In the genomic region with DNA sequence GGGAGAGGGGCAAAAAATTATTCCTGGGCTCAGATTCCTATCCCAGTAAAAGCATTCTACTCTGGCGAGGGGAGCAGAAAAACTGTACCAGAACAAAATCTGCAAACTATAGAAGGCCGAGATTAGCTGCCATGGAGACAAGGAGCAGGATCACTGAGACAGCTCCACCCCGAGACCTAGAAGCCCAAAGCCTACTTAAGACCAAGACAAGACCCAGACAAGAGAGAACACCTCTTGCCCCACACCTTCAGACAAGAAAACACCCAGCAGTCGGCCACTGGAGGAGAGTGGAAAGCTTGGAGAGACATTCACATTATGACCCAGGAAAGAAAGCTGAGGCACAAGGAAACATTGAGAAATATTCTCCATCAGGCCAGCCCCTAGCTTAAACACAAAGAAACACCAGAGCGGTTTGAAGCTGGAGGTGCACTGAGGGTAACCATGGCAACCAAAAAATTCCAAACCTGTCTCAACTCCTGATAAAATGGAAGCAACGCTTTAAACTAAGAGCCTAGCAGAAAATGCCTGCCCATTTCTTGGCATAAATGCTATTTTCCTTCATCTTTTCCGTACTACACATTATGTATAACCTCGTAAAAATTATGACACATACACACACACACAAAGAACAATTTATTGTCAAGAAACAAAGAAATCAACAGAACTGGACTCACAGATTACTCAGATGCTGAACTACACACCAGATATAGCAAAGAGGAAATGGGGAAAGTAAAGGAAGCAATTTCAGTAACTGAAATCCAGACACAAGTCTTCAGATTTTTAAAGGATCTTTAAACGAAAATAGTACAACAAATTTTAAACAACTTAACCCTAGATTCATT, we compare ENCODE assay signal across 28 cellular contexts. TPM values are rescaled to one million over a fixed set of nuclear protein-coding genes. Genes with fewer than 3 reads are reported as not detected.
DNase-seq lines count a peak whose midpoint lies in the region; ATAC-seq, FAIRE-seq and TF ChIP-seq lines count a peak whose summit lies in the region.
"Had no signal": no experiment of that assay in that cellular context is flagged by ENCODE, and none has a peak within 500 bp of the region (broad histone marks: within the 10 kb centered on the region; RNA-seq: fewer than 3 reads in every experiment).

No MANE protein-coding gene starts in this region.

- H3K27ac ChIP-seq in H1 (ENCODE audit: low read depth, low read length) (no peak overlapping the region), neural progenitor cell (peak overlapping the region; percentile 3)
- H3K27ac ChIP-seq: PC-9, psoas muscle, skin epidermis, tibial artery, VCaP had no signal

- H2BK120ac ChIP-seq in H1 (replicated peaks; ENCODE audit: low read depth, low read length) = no peak overlapping the region

- H3K36me3 Mint-ChIP-seq in neural progenitor cell = no peaks in the 10 kb centered on the region
- H3K36me3 Mint-ChIP-seq: CD4-positive, alpha-beta memory T cell; memory B cell; natural killer cell had no signal

- no peak overlapping the region for H2BK15ac ChIP-seq in H1 (ENCODE audit: low read length)

- TF ChIP-seq POLR2A in H1 (IDR thresholded peaks at IDR 0.05; ENCODE audit: control extremely low read depth in 1 of 2, low read depth in 2 of 2, low read length in 2 of 2) = no peak

- 83% methylated on average over 9 of the region's 9 CpGs; no CpG with 5 or more reads in 1 of the 2 experiments for WGBS in H1 (ENCODE audit: extremely low coverage in 1 of 2, insufficient coverage in 1 of 2, insufficient read length in 1 of 2, insufficient replicate concordance in 2 of 2, low coverage in 1 of 2, low lambda C conversion rate in 2 of 2, missing lambda C conversion rate in 1 of 2), 2 experiments

- no peak overlapping the region for H2BK12ac ChIP-seq in H1 (ENCODE audit: low read depth, low read length)

- H3K23ac ChIP-seq in H1 (ENCODE audit: insufficient read length) = no peak overlapping the region

- H3F3A ChIP-seq in neural progenitor cell (ENCODE audit: low read depth) = no peaks in the 10 kb centered on the region

- H3K14ac ChIP-seq in H1 (ENCODE audit: insufficient read length) = no peak overlapping the region

- ATAC-seq in HG03571 (IDR thresholded peaks at IDR 0.05; ENCODE audit: unreplicated experiment) = no peak
- ATAC-seq: natural killer cell; psoas muscle; stimulated activated naive CD8-positive, alpha-beta T cell treated with anti-CD3 and anti-CD28 coated beads, Interleukin-15, Interleukin-2, amounts not matched to agents 100 U/mL and 50 U/mL, for 24 hours had no signal

- CTCF ChIA-PET in H1 (lab: Charles Lee; ENCODE audit: partially characterized antibody) = interaction anchor here (1.2 kb wide), 1 partner anchor 11 kb away, joined by 3 read pairs; no protein-coding TSS in a partner anchor

- DNase-seq in ELR (ENCODE audit: low read depth) (peak; percentile 25), M059J (ENCODE audit: low read depth) (peak; percentile 1), H1 (ENCODE audit: low read depth in 1 of 2, low spot score in 2 of 2) (peak in 1 of 2 experiments; percentile 45), neural progenitor cell (ENCODE audit: low spot score) (peak; percentile 52), HuH-7 (ENCODE audit: low spot score) (no peak)
- DNase-seq in activated CD8-positive, alpha-beta memory T cell treated with anti-CD3 and anti-CD28 coated beads for 24 hours = no peak
- DNase-seq: activated CD4-positive, alpha-beta T cell treated with anti-CD3 and anti-CD28 coated beads, Interleukin-2, amount 50 U/mL, for 48 hours; activated gamma-delta T cell treated with Interleukin-2 at 50 U/mL for 16 hours; CD4-positive, alpha-beta memory T cell; cortex of kidney; MG63; natural killer cell; NCI-H1436 treated with DMSO at 0.1 percent for 48 hours; NCI-H2171; PC-9; psoas muscle; SIG-M5; stimulated activated CD4-positive, alpha-beta T cell treated with anti-CD3 and anti-CD28 coated beads, Interleukin-2, amount 100 ng/mL, for 48 hours; stimulated activated naive CD8-positive, alpha-beta T cell treated with anti-CD3 and anti-CD28 coated beads, Interleukin-15, Interleukin-2, amounts not matched to agents 100 U/mL and 50 U/mL, for 24 hours; tibial artery had no signal

- no peak overlapping the region for H2BK20ac ChIP-seq in H1 (ENCODE audit: low read length)

- no peak overlapping the region for H2BK5ac ChIP-seq in H1 (ENCODE audit: low read depth, low read length)

- no peak overlapping the region for H3K18ac ChIP-seq in H1 (ENCODE audit: extremely low read depth, low read length)

- TF ChIP-seq CTCF in H1 (IDR thresholded peaks at IDR 0.05; ENCODE audit: control extremely low read depth in 1 of 3, insufficient read depth in 1 of 3, low read depth in 1 of 3, low read length in 3 of 3) (no peak), neural progenitor cell (IDR thresholded peaks at IDR 0.05) (no peak)

- H3K79me2 ChIP-seq in H1 (ENCODE audit: control insufficient read depth in 1 of 2, insufficient read depth in 2 of 2, low read length in 2 of 2) (no peaks in the 10 kb centered on the region), neural progenitor cell (ENCODE audit: low read depth) (no peaks in the 10 kb centered on the region)

- no peaks in the 10 kb centered on the region for H3K27me3 Mint-ChIP-seq in neural progenitor cell (ENCODE audit: insufficient read depth, low read depth)
- H3K27me3 Mint-ChIP-seq: CD4-positive, alpha-beta memory T cell; memory B cell had no signal

- H3K36me3 ChIP-seq in H1 (ENCODE audit: control insufficient read depth in 2 of 4, insufficient read depth in 4 of 4, low read length in 3 of 4) (no peaks in the 10 kb centered on the region), neural progenitor cell (no peaks in the 10 kb centered on the region)
- H3K36me3 ChIP-seq: MG63, tibial artery had no signal

- H3K56ac ChIP-seq in H1 (replicated peaks; ENCODE audit: insufficient read length, low read depth, low read length) = no peak overlapping the region

- no peak for TF ChIP-seq EP300 in H1 (IDR thresholded peaks at IDR 0.05; ENCODE audit: borderline replicate concordance in 1 of 2, low read depth in 2 of 2, low read length in 2 of 2)

- H3K4ac ChIP-seq in H1 (replicated peaks; ENCODE audit: insufficient read length, low read depth, low read length) = no peak overlapping the region

- H3K27ac Mint-ChIP-seq in neural progenitor cell = peak overlapping the region; percentile 92
- H3K27ac Mint-ChIP-seq: CD4-positive, alpha-beta memory T cell; memory B cell; natural killer cell; T-helper 1 cell treated with Interleukin-12 subunit alpha and Interleukin-12 subunit beta and Interleukin-4 antibody, amounts not matched to agents 30 μg/mL and 1 μg/mL, for 36 hours had no signal

- H3K4me2 ChIP-seq in H1 (ENCODE audit: insufficient read depth in 1 of 2, low read depth in 2 of 2, low read length in 2 of 2) = no peak overlapping the region
- H3K4me2 ChIP-seq in neural progenitor cell = peak overlapping the region; percentile 46
- H3K4me2 ChIP-seq: PC-9 had no signal

- H4K91ac ChIP-seq in H1 (replicated peaks; ENCODE audit: insufficient read length, low read length) = no peak overlapping the region

- no peaks in the 10 kb centered on the region for H3K27me3 ChIP-seq in H1 (replicated peaks in 1 of 4; ENCODE audit: control insufficient read depth in 3 of 4, extremely low read depth in 1 of 4, insufficient read depth in 3 of 4, low read length in 3 of 4)
- no peaks in the 10 kb centered on the region for H3K27me3 ChIP-seq in neural progenitor cell
- H3K27me3 ChIP-seq: MG63, tibial artery had no signal

- TF ChIP-seq RAD21 in H1 (IDR thresholded peaks at IDR 0.05 in 1 of 2, conservative IDR thresholded peaks at IDR 0.05 in 1 of 2; ENCODE audit: low read depth in 2 of 2, low read length in 2 of 2) = no peak

- H3K4me3 Mint-ChIP-seq in neural progenitor cell = peak overlapping the region; percentile 1
- H3K4me3 Mint-ChIP-seq: CD4-positive, alpha-beta memory T cell; memory B cell; natural killer cell; T-helper 1 cell treated with Interleukin-12 subunit alpha and Interleukin-12 subunit beta and Interleukin-4 antibody, amounts not matched to agents 30 μg/mL and 1 μg/mL, for 36 hours had no signal

- no peaks in the 10 kb centered on the region for H3K23me2 ChIP-seq in H1 (ENCODE audit: low read depth, low read length)

- no peaks in the 10 kb centered on the region for H3K9me3 ChIP-seq in H1 (ENCODE audit: insufficient read depth in 2 of 2, low read depth in 1 of 2, low read length in 1 of 2)
- H3K9me3 ChIP-seq in neural progenitor cell (ENCODE audit: low read depth) = no peaks in the 10 kb centered on the region
- H3K9me3 ChIP-seq: MG63, psoas muscle, tibial artery had no signal

- H3K4me1 ChIP-seq in H1 (replicated peaks in 1 of 4; ENCODE audit: control insufficient read depth in 3 of 4, insufficient read depth in 4 of 4, low read length in 3 of 4) = no peaks in the 10 kb centered on the region
- peaks cover 13% of the 10 kb centered on the region for H3K4me1 ChIP-seq in neural progenitor cell
- H3K4me1 ChIP-seq: psoas muscle, tibial artery had no signal

- H3K9me3 Mint-ChIP-seq in neural progenitor cell = no peaks in the 10 kb centered on the region
- H3K9me3 Mint-ChIP-seq: memory B cell; T-helper 1 cell treated with Interleukin-12 subunit alpha and Interleukin-12 subunit beta and Interleukin-4 antibody, amounts not matched to agents 30 μg/mL and 1 μg/mL, for 36 hours had no signal

- H4K5ac ChIP-seq in H1 (ENCODE audit: insufficient read length, low read depth, low read length) = no peak overlapping the region

- H4K8ac ChIP-seq in H1 (ENCODE audit: extremely low read depth, insufficient read depth, low read length) = no peak overlapping the region

- POLR2A ChIA-PET in H1 (lab: Charles Lee; ENCODE audit: partially characterized antibody) = no interaction called here

- H2AFZ ChIP-seq in H1 (ENCODE audit: low read length) (peak overlapping the region; percentile 84; the same call in 1 of the 2 replicates), neural progenitor cell (replicated peaks) (peak overlapping the region; percentile 95)
- H2AFZ ChIP-seq: PC-9 had no signal

- peaks cover 22% of the 10 kb centered on the region for H3K4me1 Mint-ChIP-seq in neural progenitor cell
- H3K4me1 Mint-ChIP-seq: CD4-positive, alpha-beta memory T cell; memory B cell; natural killer cell had no signal

- FAIRE-seq in H1 (lab: Jason Lieb, UNC) = no peak
- FAIRE-seq: bronchial epithelial cell had no signal

- no peak overlapping the region for H3K9ac ChIP-seq in H1 (replicated peaks in 1 of 4; ENCODE audit: extremely low read depth in 1 of 4, low read depth in 3 of 4, low read length in 3 of 4)
- no peak overlapping the region for H3K9ac ChIP-seq in neural progenitor cell

- no peak overlapping the region for H3K4me3 ChIP-seq in H1 (ENCODE audit: extremely low read depth in 1 of 4, insufficient read depth in 2 of 4, low read depth in 3 of 4, low read length in 4 of 4)
- no peak overlapping the region for H3K4me3 ChIP-seq in neural progenitor cell
- H3K4me3 ChIP-seq: MG63, PC-9, psoas muscle, skin epidermis, tibial artery had no signal

- H4K20me1 ChIP-seq in H1 (replicated peaks in 1 of 2; ENCODE audit: control insufficient read depth in 1 of 2, insufficient read depth in 2 of 2, low read length in 2 of 2) (no peaks in the 10 kb centered on the region), neural progenitor cell (ENCODE audit: low read depth) (no peaks in the 10 kb centered on the region)

- no peak overlapping the region for H2AK5ac ChIP-seq in H1 (ENCODE audit: low read depth, low read length)

- no peaks in the 10 kb centered on the region for H3K79me1 ChIP-seq in H1 (ENCODE audit: low read depth, low read length)

RNA-seq across cellular contexts. Expression of gene FTMT, which starts 53.8 kb away (rescaled TPM):
- total RNA-seq in M059J (2014; rRNA removed; shearing (Covaris generic)) = not detected in 2 replicates
- total RNA-seq in H1 (2021; fragmentation: NEBNext Ultra II Directional; extraction: Animal tissue kit (Norgen Biotek cat#: 25700)) = not detected in 2 replicates
- polyA plus RNA-seq in H1 (2011; rRNA removed) = not detected in 2 replicates
- not detected for polyA plus RNA-seq in H1 (2011; cell fraction: cytosol; rRNA removed)
- not detected for polyA plus RNA-seq in H1 (2011; cell fraction: nucleus; rRNA removed)
- not detected in 4 replicates for polyA plus RNA-seq in H1 (2012, experiment 1 of 2)
- not detected for polyA plus RNA-seq in H1 (2012, experiment 2 of 2)
- not detected for polyA plus RNA-seq in H1 (2013, experiment 1 of 2)
- not detected for polyA plus RNA-seq in H1 (2013, experiment 2 of 2)
- not detected in 2 replicates for polyA minus RNA-seq in H1 (2011; rRNA and poly(A)+ RNA removed)
- polyA minus RNA-seq in H1 (2011; cell fraction: cytosol; rRNA and poly(A)+ RNA removed) = not detected
- polyA minus RNA-seq in H1 (2011; cell fraction: nucleus; rRNA and poly(A)+ RNA removed) = not detected
- total RNA-seq in neural progenitor cell (ENCODE audit: low replicate concordance) = not detected in 2 replicates
- total RNA-seq: bronchial epithelial cell; CD4-positive, alpha-beta memory T cell; kidney epithelial cell; natural killer cell; PC-9; psoas muscle had no signal
- polyA plus RNA-seq: adipose tissue; CD4-positive, alpha-beta memory T cell; psoas muscle had no signal

Comparison
In these comparisons a context has a peak if more than half of its experiments do, and no peak if none do; other contexts are left out.
1. DNase-seq: peak in ELR (single experiment), M059J (single experiment) and neural progenitor cell (single experiment); none in activated CD8-positive, alpha-beta memory T cell treated with anti-CD3 and anti-CD28 coated beads for 24 hours (single experiment) and HuH-7 (single experiment).